Comparison of ENCODE assay signal across 8 cellular contexts in the genomic region with DNA sequence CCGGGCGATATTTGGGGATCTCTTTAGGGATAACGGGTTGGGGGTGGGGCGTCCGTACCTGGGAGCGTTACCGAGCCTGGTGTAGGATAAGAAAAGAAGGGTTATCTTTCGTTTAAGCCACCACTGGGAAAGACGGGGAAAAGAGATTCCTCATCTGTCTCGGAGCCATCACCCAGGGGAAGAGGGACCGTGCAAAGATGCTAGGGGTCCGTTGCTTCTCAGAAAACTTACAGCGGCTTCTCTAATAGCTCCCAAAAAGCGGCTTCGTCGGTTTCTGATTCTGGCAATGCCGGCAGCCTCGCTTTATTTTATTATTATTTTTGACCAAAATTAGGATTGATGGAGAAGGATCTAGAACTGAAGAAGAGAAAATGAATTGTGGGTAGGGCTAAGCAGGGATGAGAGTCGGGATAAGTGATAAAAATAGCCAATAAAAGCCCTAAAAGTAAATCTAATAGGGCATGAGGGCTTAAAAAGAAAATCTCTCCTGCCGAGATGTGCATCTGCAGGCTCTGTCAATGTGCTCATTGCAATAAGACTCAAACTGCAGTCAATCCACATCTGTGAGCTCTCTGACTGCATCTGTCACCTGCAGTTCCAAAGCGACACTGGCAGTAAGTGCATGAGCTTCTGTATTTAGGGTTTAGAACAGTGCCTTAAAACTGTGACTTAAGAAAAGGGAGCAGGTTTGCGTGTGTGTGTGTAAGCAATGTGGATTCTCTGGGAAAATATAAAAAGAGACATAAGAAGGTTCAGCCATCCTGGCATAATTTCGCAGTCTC. TPM values are rescaled to one million over a fixed set of nuclear protein-coding genes. Genes with fewer than 3 reads are reported as not detected.
A peak's percentile ranks its signal among the peaks of the same experiment; 100 is the strongest.
DNase-seq lines count a peak whose midpoint lies in the region; ATAC-seq and TF ChIP-seq lines count a peak whose summit lies in the region.

No MANE protein-coding gene starts in this region.

- no peaks in the 10 kb centered on the region for H3K9me3 ChIP-seq in BLaER1 treated with 17β-estradiol and CSF1 and Interleukin-3, amounts not matched to agents 10 nM and 100 nM (replicated peaks in 1 of 11)
- H3K9me3 ChIP-seq in mammary epithelial cell (replicated peaks; ENCODE audit: insufficient read depth, low read length) (no peaks in the 10 kb centered on the region), mucosa of stomach (ENCODE audit: control insufficient read depth, low read length) (no peaks in the 10 kb centered on the region)

- no peaks in the 10 kb centered on the region for H3K27me3 ChIP-seq in BLaER1 treated with 17β-estradiol and CSF1 and Interleukin-3, amounts not matched to agents 10 nM and 100 nM
- H3K27me3 ChIP-seq in KMS-11 (ENCODE audit: insufficient read depth, low read depth) (no peaks in the 10 kb centered on the region), mammary epithelial cell (ENCODE audit: insufficient read depth, low read length) (no peaks in the 10 kb centered on the region), mucosa of stomach (ENCODE audit: control insufficient read depth, insufficient read depth, low read length) (no peaks in the 10 kb centered on the region)

- H3K36me3 ChIP-seq in BLaER1 treated with 17β-estradiol and CSF1 and Interleukin-3, amounts not matched to agents 10 nM and 100 nM, result no peaks in the 10 kb centered on the region
- H3K36me3 ChIP-seq in KMS-11 (ENCODE audit: insufficient read depth) (no peaks in the 10 kb centered on the region), mammary epithelial cell (ENCODE audit: insufficient read depth, low read length) (no peaks in the 10 kb centered on the region), mucosa of stomach (ENCODE audit: control insufficient read depth, insufficient read depth, low read length) (no peaks in the 10 kb centered on the region)

- intact Hi-C loops in mammary epithelial cell (cut with micrococcal nuclease), result loop anchor here (2.0 kb wide), 1 partner anchor 19 kb away; no protein-coding TSS in a partner anchor

- 11% methylated on average over 12 of the region's 23 CpGs for WGBS in mammary epithelial cell (ENCODE audit: low coverage, missing lambda C conversion rate)

- H3K4me2 ChIP-seq in BLaER1 treated with 17β-estradiol and CSF1 and Interleukin-3, amounts not matched to agents 10 nM and 100 nM, result peak overlapping the region; percentile 77 to 99 (median 90)
- H3K4me2 ChIP-seq in KMS-11, result peak overlapping the region; percentile 81
- peak overlapping the region; percentile 96 for H3K4me2 ChIP-seq in mammary epithelial cell (ENCODE audit: insufficient read depth, low read depth, low read length)

- peak overlapping the region; percentile 85 to 93 (median 89) for H3K4me3 ChIP-seq in BLaER1 treated with 17β-estradiol and CSF1 and Interleukin-3, amounts not matched to agents 10 nM and 100 nM
- H3K4me3 ChIP-seq in KMS-11 (IDR thresholded peaks at IDR 0.05; ENCODE audit: insufficient read depth, low read depth, low read length), result no peak overlapping the region
- peak overlapping the region; percentile 57 to 96 (median 88) for H3K4me3 ChIP-seq in mammary epithelial cell (replicated peaks in 1 of 3; ENCODE audit: insufficient read depth in 1 of 3, low read depth in 2 of 3, low read length in 3 of 3)
- peak overlapping the region; percentile 62 for H3K4me3 ChIP-seq in mucosa of stomach (ENCODE audit: low read length)

- H3K79me2 ChIP-seq in KMS-11 (ENCODE audit: insufficient read depth, low read depth) (peaks cover 46% of the 10 kb centered on the region; the same call in 1 of the 2 replicates), mammary epithelial cell (ENCODE audit: insufficient read depth, low read length) (peaks cover 57% of the 10 kb centered on the region)

- no peak for DNase-seq in mammary epithelial cell
- DNase-seq in pons (ENCODE audit: low spot score), result no peak
- DNase-seq in stimulated activated naive CD4-positive, alpha-beta T cell treated with Interleukin-2 at 50 U/mL for 16 hours (lab: John Stamatoyannopoulos, UW), result no peak
- no peak for DNase-seq in NCI-H2107 treated with DMSO at 0.1 percent for 48 hours (lab: John Stamatoyannopoulos, UW; ENCODE audit: unreplicated experiment)

- peak overlapping the region; percentile 70 to 98 (median 96); a peak in 21 of 22 replicates for H3K27ac ChIP-seq in BLaER1 treated with 17β-estradiol and CSF1 and Interleukin-3, amounts not matched to agents 10 nM and 100 nM
- no peak overlapping the region for H3K27ac ChIP-seq in KMS-11
- peak overlapping the region; percentile 66 for H3K27ac ChIP-seq in mammary epithelial cell (ENCODE audit: insufficient read depth, low read depth, low read length)

- peaks cover 0 to 54% (median 46%) of the 10 kb centered on the region in 11 experiments; a peak in 16 of 22 replicates for H4K20me1 ChIP-seq in BLaER1 treated with 17β-estradiol and CSF1 and Interleukin-3, amounts not matched to agents 10 nM and 100 nM
- H4K20me1 ChIP-seq in KMS-11 (ENCODE audit: insufficient read depth), result 0 out of 2 replicates have a peak, but pooled peaks cover 7% of the 10 kb centered on the region
- H4K20me1 ChIP-seq in mammary epithelial cell (ENCODE audit: insufficient read depth, low read length), result no peaks in the 10 kb centered on the region

- peak overlapping the region; percentile 87 to 97 (median 94) for H3K9ac ChIP-seq in BLaER1 treated with 17β-estradiol and CSF1 and Interleukin-3, amounts not matched to agents 10 nM and 100 nM
- peak overlapping the region; percentile 53; the same call in 1 of the 2 replicates for H3K9ac ChIP-seq in KMS-11
- peak overlapping the region; percentile 83 for H3K9ac ChIP-seq in mammary epithelial cell (ENCODE audit: insufficient read depth, low read length)
- peak overlapping the region; percentile 84 for H3K9ac ChIP-seq in mucosa of stomach (ENCODE audit: low read length)

- H3K4me1 ChIP-seq in BLaER1 treated with 17β-estradiol and CSF1 and Interleukin-3, amounts not matched to agents 10 nM and 100 nM, result peaks cover 28 to 59% (median 36%) of the 10 kb centered on the region in 10 experiments
- H3K4me1 ChIP-seq in KMS-11 (ENCODE audit: low read depth, poor library complexity, severe bottlenecking), result peaks cover 49% of the 10 kb centered on the region
- peaks cover 17% of the 10 kb centered on the region for H3K4me1 ChIP-seq in mammary epithelial cell (ENCODE audit: insufficient read depth, low read length)
- peaks cover 9% of the 10 kb centered on the region for H3K4me1 ChIP-seq in mucosa of stomach (ENCODE audit: control insufficient read depth, insufficient read depth, low read length)

- dilution Hi-C loops in mammary epithelial cell (cut with HindIII; ENCODE audit: low sequenced_read_pairs), result no loop called here

- ATAC-seq in GM21528 (IDR thresholded peaks at IDR 0.05; ENCODE audit: low FRiP score, unreplicated experiment), result no peak

- in situ Hi-C loops in mammary epithelial cell (cut with MboI; ENCODE audit: low sequenced_read_pairs in 2 of 2), result no loop called here

- BruUV-seq in mammary epithelial cell (replicated peaks; lab: Mats Ljungman, UMichigan), result TSS peak; percentile 18

- no peak for TF ChIP-seq CTCF in KMS-11 (conservative IDR thresholded peaks at IDR 0.05; ENCODE audit: low read depth, low read length)
- no peak for TF ChIP-seq CTCF in mammary epithelial cell (conservative IDR thresholded peaks at IDR 0.05 in 1 of 2, IDR thresholded peaks at IDR 0.05 in 1 of 2; ENCODE audit: extremely low read depth in 1 of 2, insufficient read depth in 1 of 2, low read depth in 1 of 2, low read length in 2 of 2)

- CTCF ChIA-PET in mammary epithelial cell (lab: Charles Lee; ENCODE audit: low non-redundant PET), result interaction anchor here (0.5 to 0.6 kb wide), 2 partner anchors 9 to 882 kb away, joined by 4 to 6 read pairs; no protein-coding TSS in a partner anchor

- H2AFZ ChIP-seq in KMS-11 (ENCODE audit: low read depth) (peak overlapping the region; percentile 65), mammary epithelial cell (ENCODE audit: low read depth, low read length) (peak overlapping the region; percentile 97)

RNA-seq across cellular contexts. Expression of a gene that starts 0.8 kb away (rescaled TPM):
- total RNA-seq in mammary epithelial cell, result 10 to 100 TPM; 19.2 to 25.6 TPM
- 23.7 TPM for polyA plus RNA-seq in mammary epithelial cell
- 1.2 TPM for polyA minus RNA-seq in mammary epithelial cell
